In the genomic region with DNA sequence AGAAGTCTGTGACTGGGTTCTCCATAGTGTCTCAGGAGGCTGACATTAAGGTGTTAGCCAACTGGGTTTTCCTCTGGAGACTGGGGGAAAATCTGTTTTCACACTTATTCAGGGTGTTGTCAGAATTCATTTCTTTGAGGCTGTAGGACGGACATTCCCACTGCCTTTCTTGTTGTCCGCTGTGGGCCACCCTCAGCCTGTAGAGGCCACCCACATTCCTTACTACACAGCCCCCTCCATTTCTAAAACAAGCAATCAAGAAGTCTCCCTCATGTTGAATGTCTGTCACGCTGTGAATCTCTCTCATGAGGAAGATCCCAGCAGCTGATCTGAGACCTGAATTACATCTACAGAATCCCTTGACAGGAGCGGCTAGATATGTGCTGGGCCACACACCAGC, we compare ENCODE assay signal across 25 cellular contexts.
DNase-seq lines count a peak whose midpoint lies in the region; ATAC-seq and TF ChIP-seq lines count a peak whose summit lies in the region.
"Had no signal": no experiment of that assay in that cellular context is flagged by ENCODE, and none has a peak within 500 bp of the region (broad histone marks: within the 10 kb centered on the region; RNA-seq: fewer than 3 reads in every experiment).

No MANE protein-coding gene starts in this region.

- H3K27me3 Mint-ChIP-seq in activated naive CD4-positive, alpha-beta T cell treated with anti-CD3 and anti-CD28 coated beads for 36 hours (ENCODE audit: low read depth) = peaks cover 4% of the 10 kb centered on the region
- H3K27me3 Mint-ChIP-seq in activated T-helper 2 cell treated with anti-CD3 and anti-CD28 coated beads, Interferon-gamma antibody, Interleukin-2, Interleukin-4, amounts not matched to agents 10 μg/mL and 5 μg/mL and 100 μg/mL, durations not matched to agents 14 hours and 24 hours and 36 hours (ENCODE audit: low read depth) = no peaks in the 10 kb centered on the region
- H3K27me3 Mint-ChIP-seq in nephron progenitor cell (ENCODE audit: low read depth, poor library complexity) = peaks cover 17% of the 10 kb centered on the region
- H3K27me3 Mint-ChIP-seq: CD4-positive, alpha-beta T cell had no signal

- H4K20me1 ChIP-seq in OCI-LY3 (ENCODE audit: insufficient read depth, low read length) = no peaks in the 10 kb centered on the region
- H4K20me1 ChIP-seq: BLaER1 treated with 17β-estradiol and CSF1 and Interleukin-3, amounts not matched to agents 10 nM and 100 nM had no signal

- no peaks in the 10 kb centered on the region for H3K36me3 Mint-ChIP-seq in activated naive CD4-positive, alpha-beta T cell treated with anti-CD3 and anti-CD28 coated beads for 36 hours (ENCODE audit: low read depth)
- peaks cover 7 to 9% of the 10 kb centered on the region in 2 donors for H3K36me3 Mint-ChIP-seq in activated naive CD4-positive, alpha-beta T cell treated with anti-CD3 and anti-CD28 coated beads, Interleukin-2, amount 50 U/mL, for 72 hours
- H3K36me3 Mint-ChIP-seq in activated T-helper 2 cell treated with anti-CD3 and anti-CD28 coated beads, Interferon-gamma antibody, Interleukin-2, Interleukin-4, amounts not matched to agents 10 μg/mL and 5 μg/mL and 100 μg/mL, durations not matched to agents 14 hours and 24 hours and 36 hours (ENCODE audit: low read depth) = peaks cover 15% of the 10 kb centered on the region
- H3K36me3 Mint-ChIP-seq in nephron progenitor cell (ENCODE audit: low read depth) = no peaks in the 10 kb centered on the region
- H3K36me3 Mint-ChIP-seq: IgD-negative memory B cell had no signal

- no peaks in the 10 kb centered on the region for H3K27me3 ChIP-seq in OCI-LY3 (ENCODE audit: low read depth, low read length)
- H3K27me3 ChIP-seq: BLaER1 treated with 17β-estradiol and CSF1 and Interleukin-3, amounts not matched to agents 10 nM and 100 nM had no signal

- no peak overlapping the region for H2AFZ ChIP-seq in OCI-LY3 (ENCODE audit: low read depth, low read length)
- H2AFZ ChIP-seq: GM23338 had no signal

- peak overlapping the region; percentile 98 for H3K27ac ChIP-seq in OCI-LY3 (ENCODE audit: low read length)
- H3K27ac ChIP-seq: A549; BLaER1 treated with 17β-estradiol and CSF1 and Interleukin-3, amounts not matched to agents 10 nM and 100 nM; RWPE1 had no signal

- CTCF ChIA-PET in activated naive CD4-positive, alpha-beta T cell treated with anti-CD3 and anti-CD28 coated beads for 36 hours (lab: Charles Lee) = no interaction called here

- no peaks in the 10 kb centered on the region for H3K79me2 ChIP-seq in OCI-LY3 (ENCODE audit: low read length)

- H3K9ac ChIP-seq in OCI-LY3 (ENCODE audit: low read length) = peak overlapping the region; percentile 91; the same call in 1 of the 2 replicates
- H3K9ac ChIP-seq: BLaER1 treated with 17β-estradiol and CSF1 and Interleukin-3, amounts not matched to agents 10 nM and 100 nM had no signal

- intact Hi-C loops in activated naive CD4-positive, alpha-beta T cell treated with anti-CD3 and anti-CD28 coated beads for 36 hours (cut with micrococcal nuclease) = loop anchor here (5.0 kb wide), 2 partner anchors 183 to 357 kb away; no protein-coding TSS in a partner anchor
- intact Hi-C loops in activated T-helper 2 cell treated with anti-CD3 and anti-CD28 coated beads, Interferon-gamma antibody, Interleukin-2, Interleukin-4, amounts not matched to agents 10 μg/mL and 5 μg/mL and 100 μg/mL, durations not matched to agents 14 hours and 24 hours and 36 hours (cut with micrococcal nuclease) = loop anchor here (5.0 kb wide), 3 partner anchors 183 to 357 kb away; no protein-coding TSS in a partner anchor

- H3K4me1 ChIP-seq in OCI-LY3 (ENCODE audit: low read length) = peaks cover 49% of the 10 kb centered on the region
- H3K4me1 ChIP-seq: A549 had no signal

- no peak for DNase-seq in activated naive CD4-positive, alpha-beta T cell treated with anti-CD3 and anti-CD28 coated beads for 36 hours
- no peak for DNase-seq in activated naive CD4-positive, alpha-beta T cell treated with anti-CD3 and anti-CD28 coated beads, Interleukin-2, amount 50 U/mL, for 72 hours (ENCODE audit: low spot score in 2 of 2)
- no peak for DNase-seq in activated T-helper 2 cell treated with anti-CD3 and anti-CD28 coated beads, Interferon-gamma antibody, Interleukin-2, Interleukin-4, amounts not matched to agents 10 μg/mL and 5 μg/mL and 100 μg/mL, durations not matched to agents 14 hours and 24 hours and 36 hours (ENCODE audit: low spot score)
- DNase-seq in nephron progenitor cell (no peak), NCI-H446 treated with DMSO at 0.1 percent for 48 hours (lab: John Stamatoyannopoulos, UW) (no peak), NCI-H2196 (lab: John Stamatoyannopoulos, UW; ENCODE audit: unreplicated experiment) (no peak)
- DNase-seq: AML-193; CD4-positive, alpha-beta T cell; DMS53; HCEC 1CT; NCI-H1048; NCI-H1417; NCI-H1694; NCI-H2029 treated with DMSO at 0.1 percent for 48 hours; NCI-H2227 treated with DMSO at 0.1 percent for 48 hours; NCI-H510A; NCI-H69; SHP77 had no signal

- ATAC-seq in activated naive CD4-positive, alpha-beta T cell treated with anti-CD3 and anti-CD28 coated beads, Interleukin-2, amount 50 U/mL, for 72 hours = no peak
- ATAC-seq: A549, GM23338, Panc1 had no signal

- H3K4me3 ChIP-seq in OCI-LY3 (ENCODE audit: low read length) = no peak overlapping the region
- H3K4me3 ChIP-seq: A549; BLaER1 treated with 17β-estradiol and CSF1 and Interleukin-3, amounts not matched to agents 10 nM and 100 nM; GM23338 had no signal

- no peaks in the 10 kb centered on the region for H3K9me3 Mint-ChIP-seq in activated naive CD4-positive, alpha-beta T cell treated with anti-CD3 and anti-CD28 coated beads for 36 hours
- H3K9me3 Mint-ChIP-seq in activated naive CD4-positive, alpha-beta T cell treated with anti-CD3 and anti-CD28 coated beads, Interleukin-2, amount 50 U/mL, for 72 hours = peaks cover 5 to 15% of the 10 kb centered on the region in 2 donors
- peaks cover 20% of the 10 kb centered on the region for H3K9me3 Mint-ChIP-seq in activated T-helper 2 cell treated with anti-CD3 and anti-CD28 coated beads, Interferon-gamma antibody, Interleukin-2, Interleukin-4, amounts not matched to agents 10 μg/mL and 5 μg/mL and 100 μg/mL, durations not matched to agents 14 hours and 24 hours and 36 hours
- peaks cover 4% of the 10 kb centered on the region for H3K9me3 Mint-ChIP-seq in nephron progenitor cell
- H3K9me3 Mint-ChIP-seq: CD4-positive, alpha-beta T cell; IgD-negative memory B cell had no signal

- H3K4me3 Mint-ChIP-seq in activated naive CD4-positive, alpha-beta T cell treated with anti-CD3 and anti-CD28 coated beads for 36 hours = no peak overlapping the region
- H3K4me3 Mint-ChIP-seq in activated T-helper 2 cell treated with anti-CD3 and anti-CD28 coated beads, Interferon-gamma antibody, Interleukin-2, Interleukin-4, amounts not matched to agents 10 μg/mL and 5 μg/mL and 100 μg/mL, durations not matched to agents 14 hours and 24 hours and 36 hours (ENCODE audit: low read depth) = no peak overlapping the region
- H3K4me3 Mint-ChIP-seq in nephron progenitor cell = no peak overlapping the region
- H3K4me3 Mint-ChIP-seq: CD4-positive, alpha-beta T cell; GM23338; IgD-negative memory B cell had no signal

- H3K27ac Mint-ChIP-seq in activated naive CD4-positive, alpha-beta T cell treated with anti-CD3 and anti-CD28 coated beads for 36 hours = peak overlapping the region; percentile 93
- no peak overlapping the region for H3K27ac Mint-ChIP-seq in activated naive CD4-positive, alpha-beta T cell treated with anti-CD3 and anti-CD28 coated beads, Interleukin-2, amount 50 U/mL, for 72 hours
- peak overlapping the region; percentile 15 for H3K27ac Mint-ChIP-seq in activated T-helper 2 cell treated with anti-CD3 and anti-CD28 coated beads, Interferon-gamma antibody, Interleukin-2, Interleukin-4, amounts not matched to agents 10 μg/mL and 5 μg/mL and 100 μg/mL, durations not matched to agents 14 hours and 24 hours and 36 hours
- H3K27ac Mint-ChIP-seq in nephron progenitor cell = peak overlapping the region; percentile 32
- H3K27ac Mint-ChIP-seq: CD4-positive, alpha-beta T cell; GM23338; IgD-negative memory B cell had no signal

- peaks cover 21% of the 10 kb centered on the region for H3K36me3 ChIP-seq in OCI-LY3 (replicated peaks; ENCODE audit: low read depth, low read length)
- H3K36me3 ChIP-seq: BLaER1 treated with 17β-estradiol and CSF1 and Interleukin-3, amounts not matched to agents 10 nM and 100 nM had no signal

- no peak overlapping the region for H3K4me2 ChIP-seq in OCI-LY3 (ENCODE audit: low read length)
- H3K4me2 ChIP-seq: A549; BLaER1 treated with 17β-estradiol and CSF1 and Interleukin-3, amounts not matched to agents 10 nM and 100 nM; GM23338 had no signal

- H3K9me3 ChIP-seq in OCI-LY3 (ENCODE audit: insufficient read depth, low read length) = peaks cover 10% of the 10 kb centered on the region; the same call in 1 of the 2 replicates
- H3K9me3 ChIP-seq: A549 had no signal

- H3K4me1 Mint-ChIP-seq in activated naive CD4-positive, alpha-beta T cell treated with anti-CD3 and anti-CD28 coated beads for 36 hours (ENCODE audit: low read depth) = peaks cover 40% of the 10 kb centered on the region
- H3K4me1 Mint-ChIP-seq in activated T-helper 2 cell treated with anti-CD3 and anti-CD28 coated beads, Interferon-gamma antibody, Interleukin-2, Interleukin-4, amounts not matched to agents 10 μg/mL and 5 μg/mL and 100 μg/mL, durations not matched to agents 14 hours and 24 hours and 36 hours (ENCODE audit: low read depth) = peaks cover 73% of the 10 kb centered on the region
- H3K4me1 Mint-ChIP-seq in nephron progenitor cell = no peaks in the 10 kb centered on the region

- TF ChIP-seq CTCF in OCI-LY3 (IDR thresholded peaks at IDR 0.05; ENCODE audit: low read depth, low read length) (no peak), nephron progenitor cell (IDR thresholded peaks at IDR 0.05) (no peak)

Comparison
In these comparisons a context has a peak if more than half of its experiments do, and no peak if none do; other contexts are left out.
1. H3K27ac Mint-ChIP-seq: peak in activated naive CD4-positive, alpha-beta T cell treated with anti-CD3 and anti-CD28 coated beads for 36 hours (single experiment), activated T-helper 2 cell treated with anti-CD3 and anti-CD28 coated beads, Interferon-gamma antibody, Interleukin-2, Interleukin-4, amounts not matched to agents 10 μg/mL and 5 μg/mL and 100 μg/mL, durations not matched to agents 14 hours and 24 hours and 36 hours (single experiment) and nephron progenitor cell (single experiment); none in activated naive CD4-positive, alpha-beta T cell treated with anti-CD3 and anti-CD28 coated beads, Interleukin-2, amount 50 U/mL, for 72 hours (0 of 2).